ENCODE assay signal across 1 cellular context in genomic region chr20:15248618-15249395, GRCh38.
TF ChIP-seq lines count a peak whose summit lies in the region.

No MANE protein-coding gene starts in this region.

TF ChIP-seq in GM23338, 12 proteins besides CTCF, POLR2A, EP300 and RAD21 (continued from another document):
- no peak for TF ChIP-seq REST (IDR thresholded peaks at IDR 0.05; ENCODE audit: unreplicated experiment)
- TF ChIP-seq ZNF331 (CRISPR knock-in tag; IDR thresholded peaks at IDR 0.05; ENCODE audit: low read depth) = no peak
- TF ChIP-seq, protein P1, sequence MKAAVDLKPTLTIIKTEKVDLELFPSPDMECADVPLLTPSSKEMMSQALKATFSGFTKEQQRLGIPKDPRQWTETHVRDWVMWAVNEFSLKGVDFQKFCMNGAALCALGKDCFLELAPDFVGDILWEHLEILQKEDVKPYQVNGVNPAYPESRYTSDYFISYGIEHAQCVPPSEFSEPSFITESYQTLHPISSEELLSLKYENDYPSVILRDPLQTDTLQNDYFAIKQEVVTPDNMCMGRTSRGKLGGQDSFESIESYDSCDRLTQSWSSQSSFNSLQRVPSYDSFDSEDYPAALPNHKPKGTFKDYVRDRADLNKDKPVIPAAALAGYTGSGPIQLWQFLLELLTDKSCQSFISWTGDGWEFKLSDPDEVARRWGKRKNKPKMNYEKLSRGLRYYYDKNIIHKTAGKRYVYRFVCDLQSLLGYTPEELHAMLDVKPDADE (IDR thresholded peaks at IDR 0.05) = no peak
- TF ChIP-seq CREB1 (CRISPR knock-in tag; IDR thresholded peaks at IDR 0.05; ENCODE audit: low read depth) = no peak
- TF ChIP-seq STAT1 (IDR thresholded peaks at IDR 0.05; ENCODE audit: unreplicated experiment) = no peak
- no peak for TF ChIP-seq JUNB (IDR thresholded peaks at IDR 0.05; ENCODE audit: unreplicated experiment)
- no peak for TF ChIP-seq POLR2AphosphoS5 (IDR thresholded peaks at IDR 0.05; ENCODE audit: low read depth)
- no peak for TF ChIP-seq EZH2phosphoT487 (IDR thresholded peaks at IDR 0.05; ENCODE audit: unreplicated experiment)
- no peak for TF ChIP-seq NANOG (IDR thresholded peaks at IDR 0.05; ENCODE audit: borderline replicate concordance)
